1 cellular context compared by ENCODE assay signal in the genomic region with DNA sequence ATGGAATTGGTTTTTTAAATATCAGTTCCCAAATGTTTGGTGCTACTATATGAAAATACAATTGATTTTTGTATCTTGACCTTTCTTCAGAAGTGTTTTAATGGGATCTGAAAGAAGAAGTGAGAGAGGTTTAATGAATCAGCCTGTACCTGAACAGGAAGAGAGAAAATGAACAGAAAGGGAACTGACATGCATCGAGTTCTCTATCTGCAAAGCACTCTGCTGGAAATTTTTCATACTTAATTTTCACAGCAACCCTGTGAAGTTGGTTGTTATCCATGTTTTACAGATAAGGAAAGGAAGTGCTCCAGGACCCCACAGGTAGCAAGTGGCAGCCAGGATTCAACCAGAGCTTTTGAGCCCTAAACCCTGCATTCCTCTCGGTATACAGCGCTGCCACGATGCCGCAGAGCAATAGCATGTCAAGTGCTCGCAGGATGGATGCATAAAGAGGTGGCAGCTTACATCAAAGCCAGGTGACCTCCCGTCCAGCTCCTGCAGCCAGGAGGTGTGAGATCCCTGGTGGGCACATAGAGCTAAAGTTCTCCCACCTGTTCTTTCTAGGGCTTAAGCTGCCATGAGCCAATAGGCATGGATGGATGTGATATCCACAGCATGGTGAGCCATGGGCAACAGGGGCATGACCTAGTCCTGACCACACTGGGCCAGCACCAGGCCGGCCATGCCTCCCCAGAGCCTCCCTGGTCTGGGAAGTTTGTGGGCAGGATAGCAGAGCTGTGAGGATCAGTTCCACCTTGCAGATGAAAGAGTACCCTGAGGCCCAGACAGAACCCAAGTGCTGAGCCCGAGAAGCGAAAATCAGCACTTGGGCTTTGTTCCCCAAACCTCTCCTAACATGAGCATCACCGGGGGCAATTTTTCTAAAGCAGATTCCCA.
TF ChIP-seq lines count a peak whose summit lies in the region.

No MANE protein-coding gene starts in this region.

TF ChIP-seq in GM12878, 131 proteins besides CTCF, POLR2A, EP300 and RAD21 (continued from another document):
- TF ChIP-seq, protein P1, sequence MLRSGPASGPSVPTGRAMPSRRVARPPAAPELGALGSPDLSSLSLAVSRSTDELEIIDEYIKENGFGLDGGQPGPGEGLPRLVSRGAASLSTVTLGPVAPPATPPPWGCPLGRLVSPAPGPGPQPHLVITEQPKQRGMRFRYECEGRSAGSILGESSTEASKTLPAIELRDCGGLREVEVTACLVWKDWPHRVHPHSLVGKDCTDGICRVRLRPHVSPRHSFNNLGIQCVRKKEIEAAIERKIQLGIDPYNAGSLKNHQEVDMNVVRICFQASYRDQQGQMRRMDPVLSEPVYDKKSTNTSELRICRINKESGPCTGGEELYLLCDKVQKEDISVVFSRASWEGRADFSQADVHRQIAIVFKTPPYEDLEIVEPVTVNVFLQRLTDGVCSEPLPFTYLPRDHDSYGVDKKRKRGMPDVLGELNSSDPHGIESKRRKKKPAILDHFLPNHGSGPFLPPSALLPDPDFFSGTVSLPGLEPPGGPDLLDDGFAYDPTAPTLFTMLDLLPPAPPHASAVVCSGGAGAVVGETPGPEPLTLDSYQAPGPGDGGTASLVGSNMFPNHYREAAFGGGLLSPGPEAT (IDR thresholded peaks at IDR 0.05; ENCODE audit: low read depth) = peak; percentile 83
